In genomic region chr18:44495151-44495550, GRCh38 we compare ENCODE assay signal across 21 cellular contexts.
"Had no signal": no experiment of that assay in that cellular context is flagged by ENCODE, and none has a peak within 500 bp of the region (broad histone marks: within the 10 kb centered on the region; RNA-seq: fewer than 3 reads in every experiment).

No MANE protein-coding gene starts in this region.

- H3K4me1 ChIP-seq: body of pancreas, foreskin keratinocyte, tibial nerve had no signal

- H3K36me3 Mint-ChIP-seq: activated naive CD8-positive, alpha-beta T cell treated with anti-CD3 and anti-CD28 coated beads for 36 hours; WTC11 had no signal

- H3K27me3 ChIP-seq: body of pancreas, foreskin keratinocyte, tibial nerve had no signal

- DNase-seq: activated CD4-positive, alpha-beta T cell treated with anti-CD3 and anti-CD28 coated beads for 48 hours; activated CD8-positive, alpha-beta memory T cell treated with anti-CD3 and anti-CD28 coated beads, Interleukin-2, amount 50 U/mL, for 48 hours; activated gamma-delta T cell; activated naive CD8-positive, alpha-beta T cell treated with anti-CD3 and anti-CD28 coated beads for 36 hours; activated T-cell treated with anti-CD3 and anti-CD28 coated beads, Interleukin-2, amount 50 U/mL, for 72 hours; amygdala; body of pancreas; effector CD4-positive, alpha-beta T cell; foreskin keratinocyte; kidney glomerular epithelial cell; left ventricle myocardium superior; occipital lobe; stimulated activated CD4-positive, alpha-beta T cell treated with anti-CD3 and anti-CD28 coated beads, Interleukin-2, amount 100 ng/mL, for 48 hours; stimulated activated naive CD4-positive, alpha-beta T cell; substantia nigra; T-helper 17 cell had no signal

- H3K27ac ChIP-seq: body of pancreas, coronary artery, foreskin keratinocyte, tibial nerve had no signal

- H3K4me1 Mint-ChIP-seq: central memory CD8-positive, alpha-beta T cell; T-helper 17 cell; WTC11 had no signal

- ATAC-seq: activated T-cell treated with anti-CD3 and anti-CD28 coated beads, Interleukin-2, amount 50 U/mL, for 72 hours; body of pancreas; foreskin keratinocyte; left ventricle myocardium superior; natural killer cell treated with Interleukin-12 subunit alpha and Interleukin-12 subunit beta and Interleukin-15 and Interleukin-18, amount 100 ng/mL, for 72 hours; T-helper 17 cell; WTC11 had no signal

- H3K27me3 Mint-ChIP-seq: central memory CD8-positive, alpha-beta T cell; natural killer cell treated with Interleukin-12 subunit alpha and Interleukin-12 subunit beta and Interleukin-15 and Interleukin-18, amount 100 ng/mL, for 72 hours; T-helper 17 cell had no signal

- H3K4me3 ChIP-seq: body of pancreas, coronary artery, tibial nerve had no signal

- H3K4me3 Mint-ChIP-seq: activated naive CD8-positive, alpha-beta T cell treated with anti-CD3 and anti-CD28 coated beads for 36 hours; activated T-cell treated with anti-CD3 and anti-CD28 coated beads, Interleukin-2, amount 50 U/mL, for 72 hours; central memory CD8-positive, alpha-beta T cell; natural killer cell treated with Interleukin-12 subunit alpha and Interleukin-12 subunit beta and Interleukin-15 and Interleukin-18, amount 100 ng/mL, for 72 hours; T-helper 17 cell; WTC11 had no signal

- H3K36me3 ChIP-seq: tibial nerve had no signal

- H3K27ac Mint-ChIP-seq: activated naive CD8-positive, alpha-beta T cell treated with anti-CD3 and anti-CD28 coated beads for 36 hours; activated T-cell treated with anti-CD3 and anti-CD28 coated beads, Interleukin-2, amount 50 U/mL, for 72 hours; natural killer cell treated with Interleukin-12 subunit alpha and Interleukin-12 subunit beta and Interleukin-15 and Interleukin-18, amount 100 ng/mL, for 72 hours; T-helper 17 cell; WTC11 had no signal

- H3K9me3 Mint-ChIP-seq: activated naive CD8-positive, alpha-beta T cell treated with anti-CD3 and anti-CD28 coated beads for 36 hours; central memory CD8-positive, alpha-beta T cell; natural killer cell treated with Interleukin-12 subunit alpha and Interleukin-12 subunit beta and Interleukin-15 and Interleukin-18, amount 100 ng/mL, for 72 hours had no signal

- H3K9me3 ChIP-seq: body of pancreas, tibial nerve had no signal
